7 cellular contexts compared by ENCODE assay signal in the genomic region with DNA sequence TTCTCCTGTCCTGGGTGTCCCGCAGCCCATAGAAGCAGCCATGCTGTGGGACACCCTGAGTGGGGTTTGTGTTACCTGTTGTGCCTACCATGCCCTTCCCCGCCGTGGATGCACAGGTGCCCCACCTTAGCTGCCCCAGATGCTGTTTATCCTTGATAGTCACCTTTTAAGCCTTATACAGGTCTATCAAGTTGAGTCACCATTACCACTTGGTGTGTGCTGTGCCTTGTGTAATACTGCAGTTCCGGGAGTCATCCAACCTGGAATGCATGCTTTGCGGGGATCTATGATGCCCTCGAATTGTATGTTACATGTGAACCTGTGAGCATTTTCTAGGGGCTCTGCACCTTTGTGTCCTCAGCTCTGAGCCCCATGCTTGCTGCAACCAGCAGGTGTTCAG. TPM values are rescaled to one million over a fixed set of nuclear protein-coding genes. Genes with fewer than 3 reads are reported as not detected.
DNase-seq lines count a peak whose midpoint lies in the region; ATAC-seq, FAIRE-seq and TF ChIP-seq lines count a peak whose summit lies in the region.
"Not testable (repeated sequence)": the region's sequence is repeated elsewhere in the genome, so short reads cannot be mapped to it uniquely, and the experiment has no call there.

No MANE protein-coding gene starts in this region.

- H3K27ac ChIP-seq in KOPT-K1 (ENCODE audit: low read depth, low read length, poor library complexity, severe bottlenecking) = peak overlapping the region; percentile 51

- CTCF ChIA-PET in WTC11 (lab: Charles Lee) = not testable (repeated sequence)

- H3K36me3 ChIP-seq in KOPT-K1 (ENCODE audit: insufficient read depth, low read length) = peaks cover 51% of the 10 kb centered on the region
- H3K36me3 ChIP-seq in bronchial epithelial cell (ENCODE audit: control insufficient read depth, insufficient read depth, low read length) = not testable (repeated sequence)

- H3K27me3 ChIP-seq in bronchial epithelial cell (ENCODE audit: control insufficient read depth, insufficient read depth, low read length) = not testable (repeated sequence)

- not testable (repeated sequence) for H3K27me3 Mint-ChIP-seq in WTC11 (ENCODE audit: low read depth); activated T-helper 2 cell treated with anti-CD3 and anti-CD28 coated beads, Interferon-gamma antibody, Interleukin-2, Interleukin-4, amounts not matched to agents 10 μg/mL and 5 μg/mL and 100 μg/mL, durations not matched to agents 14 hours and 24 hours and 36 hours (ENCODE audit: low read depth); neural crest cell (ENCODE audit: low read depth); stimulated activated naive CD8-positive, alpha-beta T cell treated with anti-CD3 and anti-CD28 coated beads, Interleukin-15, amount 100 ng/mL, for 72 hours

- not testable (repeated sequence) for FAIRE-seq in bronchial epithelial cell (lab: Jason Lieb, UNC)

- not testable (repeated sequence) for H3K9me3 Mint-ChIP-seq in WTC11; activated T-helper 2 cell treated with anti-CD3 and anti-CD28 coated beads, Interferon-gamma antibody, Interleukin-2, Interleukin-4, amounts not matched to agents 10 μg/mL and 5 μg/mL and 100 μg/mL, durations not matched to agents 14 hours and 24 hours and 36 hours; neural crest cell; stimulated activated naive CD8-positive, alpha-beta T cell treated with anti-CD3 and anti-CD28 coated beads, Interleukin-15, amount 100 ng/mL, for 72 hours

- TF ChIP-seq CTCF in WTC11 (IDR thresholded peaks at IDR 0.05); bronchial epithelial cell (IDR thresholded peaks at IDR 0.05; ENCODE audit: insufficient read depth, low read length, severe bottlenecking); neural crest cell (conservative IDR thresholded peaks at IDR 0.05): not testable (repeated sequence)

- not testable (repeated sequence) for H3K9me3 ChIP-seq in KOPT-K1 (ENCODE audit: insufficient read depth, low read length, poor library complexity, severe bottlenecking)

- not testable (repeated sequence) for DNase-seq in WTC11 (ENCODE audit: low spot score); activated T-helper 2 cell treated with anti-CD3 and anti-CD28 coated beads, Interferon-gamma antibody, Interleukin-2, Interleukin-4, amounts not matched to agents 10 μg/mL and 5 μg/mL and 100 μg/mL, durations not matched to agents 14 hours and 24 hours and 36 hours (ENCODE audit: low spot score); neural crest cell (ENCODE audit: low read depth, low spot score); stimulated activated naive CD8-positive, alpha-beta T cell treated with anti-CD3 and anti-CD28 coated beads, Interleukin-15, amount 100 ng/mL, for 72 hours
- peak; percentile 37 for DNase-seq in bronchial epithelial cell (ENCODE audit: low read depth)

- not testable (repeated sequence) for H3K4me3 Mint-ChIP-seq in WTC11; activated T-helper 2 cell treated with anti-CD3 and anti-CD28 coated beads, Interferon-gamma antibody, Interleukin-2, Interleukin-4, amounts not matched to agents 10 μg/mL and 5 μg/mL and 100 μg/mL, durations not matched to agents 14 hours and 24 hours and 36 hours (ENCODE audit: low read depth); stimulated activated naive CD8-positive, alpha-beta T cell treated with anti-CD3 and anti-CD28 coated beads, Interleukin-15, amount 100 ng/mL, for 72 hours
- peak overlapping the region; percentile 3 for H3K4me3 Mint-ChIP-seq in neural crest cell

- not testable (repeated sequence) for ATAC-seq in WTC11; stimulated activated naive CD8-positive, alpha-beta T cell treated with anti-CD3 and anti-CD28 coated beads, Interleukin-15, amount 100 ng/mL, for 72 hours
- ATAC-seq in esophagus mucosa = peak; percentile 90

- H3K27ac Mint-ChIP-seq in WTC11 (peak overlapping the region; percentile 94), neural crest cell (ENCODE audit: unreplicated experiment) (peak overlapping the region; percentile 44)
- peak overlapping the region; percentile 81 for H3K27ac Mint-ChIP-seq in activated T-helper 2 cell treated with anti-CD3 and anti-CD28 coated beads, Interferon-gamma antibody, Interleukin-2, Interleukin-4, amounts not matched to agents 10 μg/mL and 5 μg/mL and 100 μg/mL, durations not matched to agents 14 hours and 24 hours and 36 hours
- H3K27ac Mint-ChIP-seq in stimulated activated naive CD8-positive, alpha-beta T cell treated with anti-CD3 and anti-CD28 coated beads, Interleukin-15, amount 100 ng/mL, for 72 hours = peak overlapping the region; percentile 47 to 51

- intact Hi-C loops in activated T-helper 2 cell treated with anti-CD3 and anti-CD28 coated beads, Interferon-gamma antibody, Interleukin-2, Interleukin-4, amounts not matched to agents 10 μg/mL and 5 μg/mL and 100 μg/mL, durations not matched to agents 14 hours and 24 hours and 36 hours (cut with micrococcal nuclease) = not testable (repeated sequence)

- POLR2A ChIA-PET in WTC11 (lab: Charles Lee) = not testable (repeated sequence)

- H3K36me3 Mint-ChIP-seq in WTC11 = peaks cover 43% of the 10 kb centered on the region
- H3K36me3 Mint-ChIP-seq in activated T-helper 2 cell treated with anti-CD3 and anti-CD28 coated beads, Interferon-gamma antibody, Interleukin-2, Interleukin-4, amounts not matched to agents 10 μg/mL and 5 μg/mL and 100 μg/mL, durations not matched to agents 14 hours and 24 hours and 36 hours (ENCODE audit: low read depth) = peaks cover 43% of the 10 kb centered on the region
- not testable (repeated sequence) for H3K36me3 Mint-ChIP-seq in neural crest cell (ENCODE audit: low read depth)

- not testable (repeated sequence) for H3K4me3 ChIP-seq in bronchial epithelial cell (ENCODE audit: low read depth, low read length)

- H3K4me1 Mint-ChIP-seq in WTC11 = peaks cover 34% of the 10 kb centered on the region
- peaks cover 17% of the 10 kb centered on the region for H3K4me1 Mint-ChIP-seq in activated T-helper 2 cell treated with anti-CD3 and anti-CD28 coated beads, Interferon-gamma antibody, Interleukin-2, Interleukin-4, amounts not matched to agents 10 μg/mL and 5 μg/mL and 100 μg/mL, durations not matched to agents 14 hours and 24 hours and 36 hours (ENCODE audit: low read depth)
- H3K4me1 Mint-ChIP-seq in neural crest cell = not testable (repeated sequence)
- H3K4me1 Mint-ChIP-seq in stimulated activated naive CD8-positive, alpha-beta T cell treated with anti-CD3 and anti-CD28 coated beads, Interleukin-15, amount 100 ng/mL, for 72 hours = peaks cover 37% of the 10 kb centered on the region

RNA-seq across cellular contexts. Expression of a gene that starts 7.6 kb away (rescaled TPM):
- total RNA-seq in WTC11 (2021) = 179 to 219 TPM (median 186 TPM) in 3 replicates
- 152 and 156 TPM in 2 replicates for total RNA-seq in activated T-helper 2 cell treated with anti-CD3 and anti-CD28 coated beads, Interferon-gamma antibody, Interleukin-2, Interleukin-4, amounts not matched to agents 10 μg/mL and 5 μg/mL and 100 μg/mL, durations not matched to agents 14 hours and 24 hours and 36 hours
- 17.1 and 20.9 TPM in 2 replicates for total RNA-seq in bronchial epithelial cell
- total RNA-seq in esophagus mucosa = 17.7 TPM
- total RNA-seq in neural crest cell = 199 and 202 TPM in 2 replicates

Comparison
In these comparisons a context has a peak if more than half of its experiments do, and no peak if none do; other contexts are left out.
1. H3K27ac Mint-ChIP-seq: peak in every context shown above with its lines; median percentile 94 in WTC11; 81 in activated T-helper 2 cell treated with anti-CD3 and anti-CD28 coated beads, Interferon-gamma antibody, Interleukin-2, Interleukin-4, amounts not matched to agents 10 μg/mL and 5 μg/mL and 100 μg/mL, durations not matched to agents 14 hours and 24 hours and 36 hours; 49 in stimulated activated naive CD8-positive, alpha-beta T cell treated with anti-CD3 and anti-CD28 coated beads, Interleukin-15, amount 100 ng/mL, for 72 hours; 44 in neural crest cell.